8 cellular contexts compared by ENCODE assay signal in genomic region chr6:74409447-74409846, GRCh38.
DNase-seq lines count a peak whose midpoint lies in the region; ATAC-seq and TF ChIP-seq lines count a peak whose summit lies in the region.

No MANE protein-coding gene starts in this region.

- no peak overlapping the region for H3K27ac ChIP-seq in upper lobe of right lung

- DNase-seq in GM13976 (ENCODE audit: low spot score) (peak; percentile 1), NCI-H526 (lab: John Stamatoyannopoulos, UW) (peak; percentile 8 to 67), foreskin melanocyte (peak; percentile 64), upper lobe of right lung (no peak), DMS79 treated with DMSO at 0.1 percent for 48 hours (lab: John Stamatoyannopoulos, UW) (no peak), iPS-NIHi11 (ENCODE audit: low spot score) (no peak)
- DNase-seq in effector CD8-positive, alpha-beta T cell (lab: John Stamatoyannopoulos, UW) = no peak

- TF ChIP-seq CTCF in GM13976 (IDR thresholded peaks at IDR 0.05; ENCODE audit: borderline replicate concordance, control extremely low read depth, extremely low read depth, insufficient read depth, missing control alignments) = peak; percentile 18
- TF ChIP-seq CTCF in upper lobe of right lung (IDR thresholded peaks at IDR 0.05) = peak; percentile 39

- in situ Hi-C loops in GM13976 (cut with MboI; ENCODE audit: low sequenced_read_pairs, unreplicated experiment) = loop anchor here (25.0 kb wide), 1 partner anchor 803 kb away; the partner anchor contains the start of gene COL12A1

- ATAC-seq in HG02610 (IDR thresholded peaks at IDR 0.05; ENCODE audit: unreplicated experiment) = peak; percentile 76
- peak; percentile 68 for ATAC-seq in upper lobe of right lung

- H3K4me3 ChIP-seq in upper lobe of right lung = no peak overlapping the region

- no peaks in the 10 kb centered on the region for H3K4me1 ChIP-seq in upper lobe of right lung

- H3K9me3 ChIP-seq in upper lobe of right lung = no peaks in the 10 kb centered on the region

- H3K27me3 ChIP-seq in upper lobe of right lung = no peaks in the 10 kb centered on the region

- intact Hi-C loops in upper lobe of right lung (cut with DNase I) = no loop called here

- no peaks in the 10 kb centered on the region for H3K36me3 ChIP-seq in upper lobe of right lung

Comparison
In these comparisons a context has a peak if more than half of its experiments do, and no peak if none do; other contexts are left out.
1. DNase-seq: peak in GM13976 (single experiment), NCI-H526 (2 of 2) and foreskin melanocyte (single experiment); none in upper lobe of right lung (single experiment), DMS79 treated with DMSO at 0.1 percent for 48 hours (single experiment), iPS-NIHi11 (single experiment) and effector CD8-positive, alpha-beta T cell (single experiment).